8 cellular contexts compared by ENCODE assay signal in the genomic region with DNA sequence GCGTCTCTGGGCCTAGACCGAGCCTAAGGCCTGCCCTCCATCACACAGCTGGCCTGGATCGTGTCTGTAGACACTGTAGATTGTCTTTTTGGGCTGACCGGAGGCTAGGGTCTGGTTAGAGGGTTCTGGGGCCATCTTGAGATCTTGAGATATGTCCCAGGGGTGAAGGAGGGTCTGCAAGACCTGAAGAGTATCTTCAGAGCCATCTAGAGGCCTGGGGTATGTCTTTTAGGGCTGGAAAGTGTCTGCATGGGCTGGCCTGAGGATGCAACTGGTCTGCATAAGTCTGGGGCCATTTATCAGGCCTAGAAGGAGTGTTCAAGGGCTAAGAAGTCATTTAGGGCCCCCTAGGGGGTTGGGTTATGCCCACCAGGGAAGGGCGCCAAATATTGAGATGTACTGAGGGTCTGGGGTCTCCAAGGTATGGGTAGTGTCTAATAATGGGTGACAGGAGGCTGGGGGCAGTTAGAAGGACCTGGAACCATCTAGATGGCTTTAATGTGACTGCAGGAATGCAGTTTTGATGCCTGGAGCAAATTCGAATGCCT. TPM values are rescaled to one million over a fixed set of nuclear protein-coding genes. Genes with fewer than 3 reads are reported as not detected.
DNase-seq lines count a peak whose midpoint lies in the region; ATAC-seq, FAIRE-seq and TF ChIP-seq lines count a peak whose summit lies in the region.

No MANE protein-coding gene starts in this region.

- no peak for DNase-seq in CD4-positive, CD25-positive, alpha-beta regulatory T cell
- no peak for DNase-seq in MM.1S
- DNase-seq in dermis blood vessel endothelial cell, result peak; percentile 36
- no peak for DNase-seq in nephron progenitor cell
- no peak for DNase-seq in kidney tubule cell (ENCODE audit: low spot score)
- no peak for DNase-seq in HTR-8/SVneo (ENCODE audit: insufficient read length, low spot score)
- no peak for DNase-seq in superior temporal gyrus (ENCODE audit: extremely low spot score)

- peak overlapping the region; percentile 28; the same call in 1 of the 2 replicates for H2AFZ ChIP-seq in MM.1S (ENCODE audit: low read length)

- H3K36me3 Mint-ChIP-seq in CD4-positive, CD25-positive, alpha-beta regulatory T cell, result peaks cover 9% of the 10 kb centered on the region
- peaks cover 21% of the 10 kb centered on the region for H3K36me3 Mint-ChIP-seq in nephron progenitor cell (ENCODE audit: low read depth)

- ATAC-seq in CD4-positive, CD25-positive, alpha-beta regulatory T cell (ENCODE audit: low read depth in 2 of 2), result no peak
- ATAC-seq in GM19328 (IDR thresholded peaks at IDR 0.05; ENCODE audit: unreplicated experiment), result no peak

- H3K9me3 Mint-ChIP-seq in CD4-positive, CD25-positive, alpha-beta regulatory T cell, result no peaks in the 10 kb centered on the region
- no peaks in the 10 kb centered on the region for H3K9me3 Mint-ChIP-seq in nephron progenitor cell

- H3K36me3 ChIP-seq in CD4-positive, CD25-positive, alpha-beta regulatory T cell (ENCODE audit: control insufficient read depth, insufficient read depth, low read length), result peaks cover 15% of the 10 kb centered on the region
- no peaks in the 10 kb centered on the region for H3K36me3 ChIP-seq in MM.1S (replicated peaks; ENCODE audit: insufficient read depth, low read length)

- no peaks in the 10 kb centered on the region for H3K9me2 ChIP-seq in MM.1S (replicated peaks; ENCODE audit: insufficient read depth, low read length)

- H3F3A ChIP-seq in MM.1S (ENCODE audit: insufficient read depth, low read length), result peaks cover 11% of the 10 kb centered on the region

- H3K9ac ChIP-seq in MM.1S (ENCODE audit: low read length), result peak overlapping the region; percentile 90

- peak overlapping the region; percentile 83 to 95 (median 93) for H3K4me3 Mint-ChIP-seq in CD4-positive, CD25-positive, alpha-beta regulatory T cell
- H3K4me3 Mint-ChIP-seq in nephron progenitor cell, result peak overlapping the region; percentile 99

- peak overlapping the region; percentile 82 for H3K4me2 ChIP-seq in MM.1S (ENCODE audit: low read depth, low read length)

- H3K4me1 Mint-ChIP-seq in CD4-positive, CD25-positive, alpha-beta regulatory T cell, result peaks cover 8 to 74% (median 37%) of the 10 kb centered on the region in 4 donors
- peaks cover 82% of the 10 kb centered on the region for H3K4me1 Mint-ChIP-seq in nephron progenitor cell

- no peaks in the 10 kb centered on the region for H4K20me1 ChIP-seq in MM.1S (ENCODE audit: insufficient read depth, low read length)

- peak overlapping the region; percentile 93 for H3K27ac ChIP-seq in CD4-positive, CD25-positive, alpha-beta regulatory T cell (ENCODE audit: insufficient read depth, low read length, poor library complexity, severe bottlenecking)
- H3K27ac ChIP-seq in MM.1S (ENCODE audit: low read length), result peak overlapping the region; percentile 30; the same call in 1 of the 2 replicates

- TF ChIP-seq CTCF in MM.1S (IDR thresholded peaks at IDR 0.05; ENCODE audit: low read length) (no peak), nephron progenitor cell (IDR thresholded peaks at IDR 0.05) (no peak)

- FAIRE-seq in HTR-8/SVneo (lab: Jason Lieb, UNC), result no peak

- H3K4me3 ChIP-seq in CD4-positive, CD25-positive, alpha-beta regulatory T cell (ENCODE audit: low read depth, low read length), result peak overlapping the region; percentile 90
- peak overlapping the region; percentile 85 for H3K4me3 ChIP-seq in MM.1S (ENCODE audit: low read length)

- H3K27me3 ChIP-seq in CD4-positive, CD25-positive, alpha-beta regulatory T cell (ENCODE audit: control insufficient read depth, insufficient read depth, low read length), result no peaks in the 10 kb centered on the region
- 0 out of 2 replicates have a peak, but pooled peaks cover 8% of the 10 kb centered on the region for H3K27me3 ChIP-seq in MM.1S (replicated peaks; ENCODE audit: insufficient read depth, low read length)

- H3K79me2 ChIP-seq in MM.1S (ENCODE audit: low read length), result peaks cover 53% of the 10 kb centered on the region

- peak overlapping the region; percentile 97 to 98 (median 97) for H3K27ac Mint-ChIP-seq in CD4-positive, CD25-positive, alpha-beta regulatory T cell
- peak overlapping the region; percentile 95 for H3K27ac Mint-ChIP-seq in nephron progenitor cell

- no peaks in the 10 kb centered on the region for H3K9me3 ChIP-seq in CD4-positive, CD25-positive, alpha-beta regulatory T cell (ENCODE audit: control insufficient read depth in 2 of 2, low read length in 2 of 2)
- no peaks in the 10 kb centered on the region for H3K9me3 ChIP-seq in MM.1S (replicated peaks; ENCODE audit: insufficient read depth, low read length)

- H3K27me3 Mint-ChIP-seq in CD4-positive, CD25-positive, alpha-beta regulatory T cell, result peaks cover 4% of the 10 kb centered on the region
- no peaks in the 10 kb centered on the region for H3K27me3 Mint-ChIP-seq in nephron progenitor cell (ENCODE audit: low read depth, poor library complexity)

- H3K4me1 ChIP-seq in CD4-positive, CD25-positive, alpha-beta regulatory T cell (ENCODE audit: control insufficient read depth, insufficient read depth, low read length, poor library complexity, severe bottlenecking), result peaks cover 54% of the 10 kb centered on the region
- H3K4me1 ChIP-seq in MM.1S (ENCODE audit: low read length), result peaks cover 13% of the 10 kb centered on the region

RNA-seq across cellular contexts. Expression of a gene that starts 0.6 kb away (rescaled TPM):
- total RNA-seq in CD4-positive, CD25-positive, alpha-beta regulatory T cell, result 47.4 TPM
- under 1 TPM in 3 of 4 donors, not detected in 1; 0.53 to 0.88 (median 0.75) TPM for polyA plus RNA-seq in CD4-positive, CD25-positive, alpha-beta regulatory T cell
- 11.9 and 26.5 TPM in 2 replicates for total RNA-seq in dermis blood vessel endothelial cell

RNA-seq across cellular contexts. Expression of a gene that starts 2.6 kb away (rescaled TPM):
- 4.6 TPM for total RNA-seq in CD4-positive, CD25-positive, alpha-beta regulatory T cell
- polyA plus RNA-seq in CD4-positive, CD25-positive, alpha-beta regulatory T cell, result 10 to 100 TPM; 17.7 to 22.1 (median 19.8) TPM
- 24.3 and 28.6 TPM in 2 replicates for total RNA-seq in dermis blood vessel endothelial cell

RNA-seq across cellular contexts. Expression of a gene that starts 23.1 kb away (rescaled TPM):
- 235 TPM for total RNA-seq in CD4-positive, CD25-positive, alpha-beta regulatory T cell
- polyA plus RNA-seq in CD4-positive, CD25-positive, alpha-beta regulatory T cell, result 100 to 1,000 TPM in 1 of 4 donors, 10 to 100 TPM in 3; 76.4 to 104 (median 95.9) TPM
- total RNA-seq in dermis blood vessel endothelial cell, result 47.3 and 79.9 TPM in 2 replicates

RNA-seq across cellular contexts. Expression of a gene that starts 23.2 kb away (rescaled TPM):
- total RNA-seq in CD4-positive, CD25-positive, alpha-beta regulatory T cell, result 13.6 TPM
- 10 to 100 TPM; 13.6 to 15.3 (median 15.1) TPM for polyA plus RNA-seq in CD4-positive, CD25-positive, alpha-beta regulatory T cell
- 3.1 and 9.2 TPM in 2 replicates for total RNA-seq in dermis blood vessel endothelial cell

RNA-seq across cellular contexts. Expression of a gene that starts 34.5 kb away (rescaled TPM):
- total RNA-seq in CD4-positive, CD25-positive, alpha-beta regulatory T cell, result 59.2 TPM
- 100 to 1,000 TPM; 101 to 118 (median 105) TPM for polyA plus RNA-seq in CD4-positive, CD25-positive, alpha-beta regulatory T cell
- 282 and 338 TPM in 2 replicates for total RNA-seq in dermis blood vessel endothelial cell
